ENCODE assay signal across 10 cellular contexts in genomic region chr7:113959910-113960309, GRCh38. TPM values are rescaled to one million over a fixed set of nuclear protein-coding genes. Genes with fewer than 3 reads are reported as not detected.
"Had no signal": no experiment of that assay in that cellular context is flagged by ENCODE, and none has a peak within 500 bp of the region (broad histone marks: within the 10 kb centered on the region; RNA-seq: fewer than 3 reads in every experiment).

No MANE protein-coding gene starts in this region.

- ATAC-seq: HepG2 had no signal

- DNase-seq: IMR-90, KBM-7, KG1 had no signal

- H3K4me2 ChIP-seq: KMS-11 had no signal

- H3K27ac ChIP-seq: HL-60, KMS-11 had no signal

- FAIRE-seq: HepG2, HTR-8/SVneo had no signal

- H3K9ac ChIP-seq: KMS-11 had no signal

RNA-seq across cellular contexts. Expression of gene PPP1R3A, which starts 41.1 kb away (rescaled TPM):
- total RNA-seq: HepG2, HT-29, HT1080, IMR-90 had no signal
- polyA plus RNA-seq: HepG2, IgD-negative memory B cell, IMR-90 had no signal
